In the genomic region with DNA sequence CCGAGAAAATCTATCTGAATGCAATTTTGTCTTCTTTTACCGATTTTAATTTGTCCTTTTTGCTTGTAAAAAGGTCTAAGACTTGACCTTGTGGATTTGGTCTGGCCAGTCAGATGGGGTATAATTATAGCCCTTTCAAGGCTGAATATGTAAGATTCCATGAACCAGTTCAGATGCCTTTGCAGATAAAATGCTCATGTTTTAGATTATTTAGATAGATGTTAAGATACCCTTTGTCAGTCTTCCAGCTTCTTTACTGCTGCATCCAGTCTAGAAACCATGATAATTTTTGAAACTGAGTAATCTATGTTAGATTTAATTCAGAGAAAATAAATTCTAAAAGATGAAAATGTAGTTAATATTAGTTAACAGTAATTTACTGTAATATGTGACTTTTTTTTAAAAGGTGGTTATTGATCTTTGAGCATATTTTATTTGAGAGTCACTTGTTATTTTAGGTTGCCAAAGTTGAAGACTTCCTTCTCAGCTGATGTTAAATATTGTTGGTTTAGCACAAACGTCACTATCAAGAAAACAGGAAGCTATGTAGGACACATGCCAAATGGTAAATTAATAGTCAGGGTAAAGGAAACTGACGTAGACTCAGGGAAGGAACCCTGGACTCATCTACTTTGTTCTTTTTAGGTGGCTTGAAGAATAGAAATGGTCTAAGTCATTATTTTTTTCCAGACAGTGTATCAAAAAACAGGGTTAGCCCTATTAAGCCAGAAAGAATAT, we compare ENCODE assay signal across 9 cellular contexts. TPM values are rescaled to one million over a fixed set of nuclear protein-coding genes. Genes with fewer than 3 reads are reported as not detected.
DNase-seq lines count a peak whose midpoint lies in the region; ATAC-seq and TF ChIP-seq lines count a peak whose summit lies in the region.
"Had no signal": no experiment of that assay in that cellular context is flagged by ENCODE, and none has a peak within 500 bp of the region (broad histone marks: within the 10 kb centered on the region; RNA-seq: fewer than 3 reads in every experiment).

No MANE protein-coding gene starts in this region.

- H3K27ac ChIP-seq in adrenal gland: peak overlapping the region; percentile 31 to 74 (median 67)

- H3K4me3 Mint-ChIP-seq in stimulated activated naive B cell treated with anti-CD40 and anti-IgM and Interleukin-4, amounts not matched to agents 10 μg/mL and 1 μg/mL and 100 μg/mL, for 72 hours: no peak overlapping the region
- H3K4me3 Mint-ChIP-seq in progenitor cell of endocrine pancreas (ENCODE audit: low read depth): no peak overlapping the region

- H3K9me3 Mint-ChIP-seq in stimulated activated naive B cell treated with anti-CD40 and anti-IgM and Interleukin-4, amounts not matched to agents 10 μg/mL and 1 μg/mL and 100 μg/mL, for 72 hours: peaks cover 0 to 1% of the 10 kb centered on the region in 2 donors
- H3K9me3 Mint-ChIP-seq in progenitor cell of endocrine pancreas (ENCODE audit: low read depth): no peaks in the 10 kb centered on the region

- TF ChIP-seq CTCF in adrenal gland (IDR thresholded peaks at IDR 0.05) (no peak), progenitor cell of endocrine pancreas (IDR thresholded peaks at IDR 0.05; ENCODE audit: unreplicated experiment) (no peak)

- WGBS in adrenal gland, 4 donors: 8 to 29% (median 14%) methylated on average over 3 to 4 of the region's 4 CpGs

- H3K27me3 Mint-ChIP-seq in stimulated activated naive B cell treated with anti-CD40 and anti-IgM and Interleukin-4, amounts not matched to agents 10 μg/mL and 1 μg/mL and 100 μg/mL, for 72 hours: no peaks in the 10 kb centered on the region
- no peaks in the 10 kb centered on the region for H3K27me3 Mint-ChIP-seq in progenitor cell of endocrine pancreas

- no peak for TF ChIP-seq POLR2A in adrenal gland (IDR thresholded peaks at IDR 0.05)

- peaks cover 32 to 62% of the 10 kb centered on the region in 2 donors for H3K4me1 ChIP-seq in adrenal gland (replicated peaks in 1 of 2)

- peak; percentile 79 to 90 for ATAC-seq in stimulated activated naive B cell treated with anti-CD40 and anti-IgM and Interleukin-4, amounts not matched to agents 10 μg/mL and 1 μg/mL and 100 μg/mL, for 72 hours (replicated peaks)
- ATAC-seq in HG03045 (IDR thresholded peaks at IDR 0.05; ENCODE audit: unreplicated experiment): no peak

- intact Hi-C loops in adrenal gland (cut with DNase I): no loop called here

- no peak overlapping the region for H3K4me3 ChIP-seq in adrenal gland

- no peaks in the 10 kb centered on the region for H3K27me3 ChIP-seq in adrenal gland

- H3K4me1 Mint-ChIP-seq in stimulated activated naive B cell treated with anti-CD40 and anti-IgM and Interleukin-4, amounts not matched to agents 10 μg/mL and 1 μg/mL and 100 μg/mL, for 72 hours: peaks cover 0 to 4% of the 10 kb centered on the region in 2 donors
- H3K4me1 Mint-ChIP-seq in progenitor cell of endocrine pancreas (ENCODE audit: low read depth): peaks cover 4% of the 10 kb centered on the region

- no peaks in the 10 kb centered on the region for H3K36me3 ChIP-seq in adrenal gland (replicated peaks in 1 of 2)

- DNase-seq in NCI-H2196 (lab: John Stamatoyannopoulos, UW; ENCODE audit: unreplicated experiment): peak; percentile 38
- no peak for DNase-seq in NCI-H2196 treated with DMSO at 0.1 percent for 48 hours (lab: John Stamatoyannopoulos, UW; ENCODE audit: unreplicated experiment)
- no peak for DNase-seq in adrenal gland
- DNase-seq in hepatic stellate cell (ENCODE audit: low spot score): peak; percentile 12
- no peak for DNase-seq in stimulated activated naive B cell treated with anti-CD40 and anti-IgM and Interleukin-4, amounts not matched to agents 10 μg/mL and 1 μg/mL and 100 μg/mL, for 72 hours
- DNase-seq in progenitor cell of endocrine pancreas (ENCODE audit: low spot score, unreplicated experiment): no peak
- DNase-seq in NCI-H2171 treated with DMSO at 0.1 percent for 48 hours (lab: John Stamatoyannopoulos, UW): no peak
- DNase-seq: GOT3 had no signal

- H3K36me3 Mint-ChIP-seq in stimulated activated naive B cell treated with anti-CD40 and anti-IgM and Interleukin-4, amounts not matched to agents 10 μg/mL and 1 μg/mL and 100 μg/mL, for 72 hours: peaks cover 6 to 16% of the 10 kb centered on the region in 2 donors
- no peaks in the 10 kb centered on the region for H3K36me3 Mint-ChIP-seq in progenitor cell of endocrine pancreas (ENCODE audit: insufficient read depth)

- H3K9me3 ChIP-seq in adrenal gland (replicated peaks in 1 of 3): no peaks in the 10 kb centered on the region

- peak overlapping the region; percentile 70 for H3K27ac Mint-ChIP-seq in stimulated activated naive B cell treated with anti-CD40 and anti-IgM and Interleukin-4, amounts not matched to agents 10 μg/mL and 1 μg/mL and 100 μg/mL, for 72 hours
- no peak overlapping the region for H3K27ac Mint-ChIP-seq in progenitor cell of endocrine pancreas

RNA-seq across cellular contexts. Expression of gene BABAM2, which starts 29.8 kb away (rescaled TPM):
- total RNA-seq in adrenal gland (100 to 1,000 TPM; 284 to 925 (median 405) TPM), progenitor cell of endocrine pancreas (37.1 and 37.6 TPM in 2 replicates)
- polyA plus RNA-seq in adrenal gland: 100 to 1,000 TPM; 150 to 323 (median 279) TPM

RNA-seq across cellular contexts. Expression of gene RBKS, which starts 30.1 kb away (rescaled TPM):
- total RNA-seq in adrenal gland (10 to 100 TPM; 11.1 to 54.4 (median 30.1) TPM), progenitor cell of endocrine pancreas (5.0 and 5.4 TPM in 2 replicates)
- polyA plus RNA-seq in adrenal gland: 10 to 100 TPM; 14.6 to 20.3 (median 19.1) TPM

Comparison
In these comparisons a context has a peak if more than half of its experiments do, and no peak if none do; other contexts are left out.
1. DNase-seq: peak in NCI-H2196 (single experiment) and hepatic stellate cell (single experiment); none in NCI-H2196 treated with DMSO at 0.1 percent for 48 hours (single experiment), adrenal gland (0 of 7), stimulated activated naive B cell treated with anti-CD40 and anti-IgM and Interleukin-4, amounts not matched to agents 10 μg/mL and 1 μg/mL and 100 μg/mL, for 72 hours (single experiment), progenitor cell of endocrine pancreas (single experiment) and NCI-H2171 treated with DMSO at 0.1 percent for 48 hours (single experiment).